In genomic region chr1:204506969-204507316, GRCh38 we compare ENCODE assay signal across 1 cellular context.
TF ChIP-seq lines count a peak whose summit lies in the region.

No MANE protein-coding gene starts in this region.

TF ChIP-seq in HEK293, 187 proteins besides CTCF, POLR2A, EP300 and RAD21 (continued from another document):
- TF ChIP-seq ZNF354C (tag by site-specific recombination; IDR thresholded peaks at IDR 0.05; ENCODE audit: borderline replicate concordance, low read depth) (no peak), ZEB2 (tag by site-specific recombination; IDR thresholded peaks at IDR 0.05) (peak; percentile 6; the same call in 1 of the 2 replicates), ZNF362 (tag by site-specific recombination; IDR thresholded peaks at IDR 0.05) (no peak), MYNN (tag by site-specific recombination; IDR thresholded peaks at IDR 0.05; ENCODE audit: borderline replicate concordance) (0 out of 2 replicates have a peak, but pooled peaks have one; percentile 55), ZNF292 (tag by site-specific recombination; IDR thresholded peaks at IDR 0.05; ENCODE audit: borderline replicate concordance, low read depth) (no peak), ZNF311 (tag by site-specific recombination; IDR thresholded peaks at IDR 0.05; ENCODE audit: borderline replicate concordance) (no peak), ZNF449 (tag by site-specific recombination; IDR thresholded peaks at IDR 0.05) (no peak), ZNF776 (tag by site-specific recombination; IDR thresholded peaks at IDR 0.05; ENCODE audit: borderline replicate concordance) (no peak), HOXD13 (CRISPR knock-in tag; IDR thresholded peaks at IDR 0.05; ENCODE audit: borderline replicate concordance) (peak; percentile 65; the same call in 1 of the 2 replicates), ZNF274 (IDR thresholded peaks at IDR 0.05; ENCODE audit: low read length) (no peak), ZNF274 (tag by site-specific recombination; IDR thresholded peaks at IDR 0.05; ENCODE audit: borderline replicate concordance) (no peak)
TF ChIP-seq in HEK293: peak in this region for 48.
